In the genomic region with DNA sequence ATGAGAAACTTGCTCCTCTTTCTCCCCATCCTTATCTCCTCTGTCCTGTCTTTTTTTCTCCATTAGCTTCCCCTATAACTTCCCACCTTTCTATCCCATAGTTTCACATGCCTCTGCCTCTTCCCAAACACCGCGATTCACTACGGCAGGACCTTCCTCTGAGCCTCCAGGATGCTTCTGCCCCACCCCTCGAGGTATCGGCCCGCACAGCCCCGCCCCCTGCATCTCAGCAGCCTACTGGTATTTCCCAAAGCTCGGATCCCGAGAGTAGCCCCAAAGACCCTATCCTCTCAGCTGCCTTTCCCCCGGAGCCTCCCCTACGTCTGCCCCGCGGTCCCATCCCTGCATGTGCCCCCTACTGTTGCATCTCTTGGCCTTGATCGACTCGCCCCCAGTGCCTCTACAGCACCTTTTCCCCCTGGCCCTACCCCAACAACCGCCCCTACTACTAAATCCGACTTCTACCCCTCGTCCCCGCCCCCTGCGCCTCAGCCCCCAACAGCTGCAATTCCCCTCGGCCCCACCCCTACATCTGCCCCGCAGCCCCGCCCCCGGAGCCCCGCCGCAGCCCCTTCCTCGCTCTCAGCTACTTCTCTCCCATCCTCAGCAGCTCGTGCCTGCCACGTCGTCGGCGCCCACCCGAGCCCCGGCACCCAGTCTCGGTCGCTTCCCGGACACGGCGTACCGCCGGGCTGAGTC, we compare ENCODE assay signal across 8 cellular contexts. TPM values are rescaled to one million over a fixed set of nuclear protein-coding genes. Genes with fewer than 3 reads are reported as not detected.
DNase-seq lines count a peak whose midpoint lies in the region; FAIRE-seq and TF ChIP-seq lines count a peak whose summit lies in the region.

No MANE protein-coding gene starts in this region.

- peak; percentile 64 for DNase-seq in AG08395 (ENCODE audit: low spot score)
- DNase-seq in GM19239 (ENCODE audit: insufficient read length, low spot score), result peak; percentile 28
- peak; percentile 61 for DNase-seq in MM.1S
- peak; percentile 52 to 91 for DNase-seq in lower leg skin (ENCODE audit: low spot score in 2 of 2)
- DNase-seq in stimulated activated CD8-positive, alpha-beta memory T cell treated with anti-CD3 and anti-CD28 coated beads, Interleukin-15, amount 100 ng/mL, for 1 hour (ENCODE audit: low read depth), result peak; percentile 26
- no peak for DNase-seq in ecto neural progenitor cell (ENCODE audit: low spot score)

- H3K79me2 ChIP-seq in MM.1S (ENCODE audit: low read length), result peaks cover 14% of the 10 kb centered on the region

- peaks cover 12% of the 10 kb centered on the region for H3K4me1 ChIP-seq in MM.1S (ENCODE audit: low read length)

- peak overlapping the region; percentile 90 for H3K4me3 ChIP-seq in MM.1S (ENCODE audit: low read length)
- peak overlapping the region; percentile 95 for H3K4me3 ChIP-seq in WI38 (ENCODE audit: low read depth, low read length)
- peak overlapping the region; percentile 74 for H3K4me3 ChIP-seq in lower leg skin (ENCODE audit: low read depth, poor library complexity, severe bottlenecking)

- peak overlapping the region; percentile 45; the same call in 1 of the 2 replicates for H3K9ac ChIP-seq in MM.1S (ENCODE audit: low read length)

- intact Hi-C loops in lower leg skin (cut with DNase I; ENCODE audit: low total_unique reads), result no loop called here

- no peaks in the 10 kb centered on the region for H3K9me3 ChIP-seq in MM.1S (replicated peaks; ENCODE audit: insufficient read depth, low read length)

- H3F3A ChIP-seq in MM.1S (ENCODE audit: insufficient read depth, low read length), result peaks cover 9% of the 10 kb centered on the region

- H3K4me2 ChIP-seq in MM.1S (ENCODE audit: low read depth, low read length), result peak overlapping the region; percentile 81

- 0 to 1% methylated on average over 24 to 39 of the region's 41 CpGs for WGBS in lower leg skin, 2 donors

- peak overlapping the region; percentile 79 for H2AFZ ChIP-seq in MM.1S (ENCODE audit: low read length)

- H3K36me3 ChIP-seq in MM.1S (replicated peaks; ENCODE audit: insufficient read depth, low read length), result no peaks in the 10 kb centered on the region

- H3K27me3 ChIP-seq in MM.1S (replicated peaks; ENCODE audit: insufficient read depth, low read length), result peaks cover 6% of the 10 kb centered on the region; the same call in 1 of the 2 replicates

- H4K20me1 ChIP-seq in MM.1S (ENCODE audit: insufficient read depth, low read length), result no peaks in the 10 kb centered on the region

- peak; percentile 90 for FAIRE-seq in GM19239 (lab: Jason Lieb, UNC)

- no peak for TF ChIP-seq POLR2A in lower leg skin (IDR thresholded peaks at IDR 0.05)

- H3K27ac ChIP-seq in MM.1S (ENCODE audit: low read length) (no peak overlapping the region), cingulate gyrus (ENCODE audit: low read depth, low read length) (peak overlapping the region; percentile 84)

- TF ChIP-seq CTCF in MM.1S (IDR thresholded peaks at IDR 0.05; ENCODE audit: low read length), result no peak
- no peak for TF ChIP-seq CTCF in WI38 (IDR thresholded peaks at IDR 0.05; ENCODE audit: low read depth, low read length)
- no peak for TF ChIP-seq CTCF in lower leg skin (IDR thresholded peaks at IDR 0.05)

- no peaks in the 10 kb centered on the region for H3K9me2 ChIP-seq in MM.1S (replicated peaks; ENCODE audit: insufficient read depth, low read length)

RNA-seq across cellular contexts. Expression of a gene that starts 0.5 kb away (rescaled TPM):
- 10 to 100 TPM; 22.8 to 47.7 (median 33.0) TPM for total RNA-seq in lower leg skin

RNA-seq across cellular contexts. Expression of a gene that starts 13.0 kb away (rescaled TPM):
- total RNA-seq in lower leg skin, result 1 to 10 TPM in 3 of 4 donors, under 1 TPM in 1; 0.25 to 5.0 (median 2.5) TPM

RNA-seq across cellular contexts. Expression of a gene that starts 27.3 kb away (rescaled TPM):
- total RNA-seq in lower leg skin, result 10 to 100 TPM; 32.2 to 68.6 (median 48.4) TPM

RNA-seq across cellular contexts. Expression of a gene that starts 34.4 kb away (rescaled TPM):
- 10 to 100 TPM; 25.1 to 31.3 (median 27.0) TPM for total RNA-seq in lower leg skin

RNA-seq across cellular contexts. Expression of a gene that starts 34.5 kb away (rescaled TPM):
- total RNA-seq in lower leg skin, result 10 to 100 TPM in 2 of 4 donors, 1 to 10 TPM in 2; 7.0 to 12.8 (median 9.3) TPM
